Comparison of ENCODE assay signal across 24 cellular contexts in genomic region chr7:119842786-119843185, GRCh38.
"Had no signal": no experiment of that assay in that cellular context is flagged by ENCODE, and none has a peak within 500 bp of the region (broad histone marks: within the 10 kb centered on the region; RNA-seq: fewer than 3 reads in every experiment).

No MANE protein-coding gene starts in this region.

- ATAC-seq: activated naive CD4-positive, alpha-beta T cell treated with anti-CD3 and anti-CD28 coated beads, Interleukin-2, amount 50 U/mL, for 72 hours; activated naive CD8-positive, alpha-beta T cell treated with anti-CD3 and anti-CD28 coated beads, Interleukin-2, amount 50 U/mL, for 24 hours; activated T-cell treated with anti-CD3 and anti-CD28 coated beads, Interleukin-2, amount 50 U/mL, for 4 hours; T-cell had no signal

- H3K27ac ChIP-seq: PC-9 had no signal

- H3K4me3 ChIP-seq: PC-9 had no signal

- H3K36me3 Mint-ChIP-seq: activated CD4-positive, alpha-beta memory T cell treated with anti-CD3 and anti-CD28 coated beads for 36 hours; brain; T-cell had no signal

- H3K4me3 Mint-ChIP-seq: activated CD4-positive, alpha-beta memory T cell treated with anti-CD3 and anti-CD28 coated beads for 36 hours; activated CD4-positive, alpha-beta T cell treated with anti-CD3 and anti-CD28 coated beads, Interleukin-2, amount 10 ng/mL, durations not matched to agents 7 days and 5 days; activated naive CD8-positive, alpha-beta T cell treated with anti-CD3 and anti-CD28 coated beads, Interleukin-2, amount 50 U/mL, for 24 hours; activated T-cell treated with anti-CD3 and anti-CD28 coated beads, Interleukin-2, amount 50 U/mL, for 4 hours; brain; central memory CD8-positive, alpha-beta T cell; T-cell had no signal

- H3K27ac Mint-ChIP-seq: activated CD4-positive, alpha-beta memory T cell treated with anti-CD3 and anti-CD28 coated beads for 36 hours; activated CD4-positive, alpha-beta T cell treated with anti-CD3 and anti-CD28 coated beads, Interleukin-2, amount 10 ng/mL, durations not matched to agents 7 days and 5 days; activated naive CD4-positive, alpha-beta T cell treated with anti-CD3 and anti-CD28 coated beads, Interleukin-2, amount 50 U/mL, for 72 hours; activated naive CD8-positive, alpha-beta T cell treated with anti-CD3 and anti-CD28 coated beads, Interleukin-2, amount 50 U/mL, for 24 hours; brain; T-cell had no signal

- H3K4me1 Mint-ChIP-seq: activated CD4-positive, alpha-beta T cell treated with anti-CD3 and anti-CD28 coated beads, Interleukin-2, amount 10 ng/mL, durations not matched to agents 7 days and 5 days; activated naive CD8-positive, alpha-beta T cell treated with anti-CD3 and anti-CD28 coated beads, Interleukin-2, amount 50 U/mL, for 24 hours; brain; central memory CD8-positive, alpha-beta T cell; T-cell had no signal

- DNase-seq: activated CD4-positive, alpha-beta memory T cell treated with anti-CD3 and anti-CD28 coated beads for 36 hours; activated CD4-positive, alpha-beta T cell treated with anti-CD3 and anti-CD28 coated beads, Interleukin-2, amount 10 ng/mL, durations not matched to agents 7 days and 5 days; activated CD4-positive, CD25-positive, alpha-beta regulatory T cell; activated CD8-positive, alpha-beta memory T cell treated with anti-CD3 and anti-CD28 coated beads for 24 hours; activated effector memory CD4-positive, alpha-beta T cell treated with anti-CD3 and anti-CD28 coated beads, Interleukin-2, amount 50 U/mL, for 16 hours; activated naive CD4-positive, alpha-beta T cell treated with Interleukin-2 at 50 U/mL for 16 hours; activated naive CD8-positive, alpha-beta T cell treated with anti-CD3 and anti-CD28 coated beads, Interleukin-2, amount 50 U/mL, for 24 hours; activated T-cell treated with anti-CD3 and anti-CD28 coated beads, Interleukin-2, amount 50 U/mL, for 4 hours; amniotic stem cell; NCI-H1105; NCI-H1436; NCI-H1694 treated with DMSO at 0.1 percent for 48 hours; NCI-H2029 treated with DMSO at 0.1 percent for 48 hours; NCI-H345; NCI-H510A treated with DMSO at 0.1 percent for 48 hours; NCI-H69; PC-9; SIG-M5; T-cell; T-helper 2 cell; T1000 had no signal

- H3K27me3 Mint-ChIP-seq: activated CD4-positive, alpha-beta memory T cell treated with anti-CD3 and anti-CD28 coated beads for 36 hours; activated CD4-positive, alpha-beta T cell treated with anti-CD3 and anti-CD28 coated beads, Interleukin-2, amount 10 ng/mL, durations not matched to agents 7 days and 5 days; activated naive CD8-positive, alpha-beta T cell treated with anti-CD3 and anti-CD28 coated beads, Interleukin-2, amount 50 U/mL, for 24 hours; brain; central memory CD8-positive, alpha-beta T cell; T-cell had no signal
